9 cellular contexts compared by ENCODE assay signal in the genomic region with DNA sequence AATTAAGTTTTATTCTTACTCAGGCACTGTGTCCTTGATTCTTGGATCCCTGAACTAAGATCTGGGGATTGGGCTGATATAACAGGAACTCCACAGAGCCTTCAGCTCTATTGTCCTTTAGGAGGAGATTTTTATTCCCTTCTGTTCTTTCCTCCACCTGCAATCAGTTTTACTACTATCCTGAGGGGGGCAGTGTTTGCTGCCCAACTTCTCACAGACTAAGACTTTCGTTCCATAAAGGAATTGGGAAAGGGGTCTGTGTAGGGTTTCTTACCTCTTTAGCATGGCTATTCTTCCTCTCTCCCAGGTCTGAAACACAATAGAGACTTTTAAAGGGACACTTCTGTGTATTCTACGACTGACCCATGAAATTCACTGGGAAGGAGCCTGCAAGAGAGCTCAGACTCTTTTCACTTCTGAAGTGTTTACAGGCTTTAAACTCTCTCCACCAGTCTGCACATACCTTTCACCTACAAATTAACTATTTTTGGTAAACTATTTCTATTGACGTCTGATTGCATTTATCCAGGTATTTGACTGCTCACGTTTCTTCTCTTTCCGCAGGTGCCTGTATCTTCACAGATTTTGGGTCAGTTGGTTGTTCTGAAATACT.
DNase-seq lines count a peak whose midpoint lies in the region; ATAC-seq and TF ChIP-seq lines count a peak whose summit lies in the region.
"Had no signal": no experiment of that assay in that cellular context is flagged by ENCODE, and none has a peak within 500 bp of the region (broad histone marks: within the 10 kb centered on the region; RNA-seq: fewer than 3 reads in every experiment).

No MANE protein-coding gene starts in this region.

- H3K4me1 ChIP-seq in iPS-15b (ENCODE audit: control insufficient read depth, insufficient read depth, low read length): peaks cover 3% of the 10 kb centered on the region
- H3K4me1 ChIP-seq: parathyroid adenoma had no signal

- no peak overlapping the region for H3K9ac ChIP-seq in iPS-15b (ENCODE audit: low read depth, low read length)
- H3K9ac ChIP-seq: parathyroid adenoma had no signal

- peak; percentile 49 for TF ChIP-seq CTCF in AG09309 (IDR thresholded peaks at IDR 0.05; ENCODE audit: control insufficient read depth, insufficient read depth, low read depth, low read length, missing control alignments)

- no peaks in the 10 kb centered on the region for H3K36me3 ChIP-seq in iPS-15b (ENCODE audit: control insufficient read depth, insufficient read depth, low read length)

- no peak for DNase-seq in AG09309 (ENCODE audit: low read depth)
- DNase-seq in H4 (ENCODE audit: low spot score): peak; percentile 26
- peak; percentile 37 for DNase-seq in SKM-1 treated with dmso at 0.1 percent for 144 hours (lab: John Stamatoyannopoulos, UW; ENCODE audit: unreplicated experiment)
- DNase-seq in activated CD4-positive, alpha-beta T cell treated with anti-CD3 and anti-CD28 coated beads for 4 hours: no peak

- ATAC-seq in HG02970 (IDR thresholded peaks at IDR 0.05; ENCODE audit: low FRiP score, unreplicated experiment) (no peak), GM21447 (IDR thresholded peaks at IDR 0.05; ENCODE audit: unreplicated experiment) (no peak), GM19463 (IDR thresholded peaks at IDR 0.05; ENCODE audit: unreplicated experiment) (no peak)

- H3K4me3 ChIP-seq in AG09309 (ENCODE audit: control insufficient read depth, low read depth, low read length) (no peak overlapping the region), iPS-15b (ENCODE audit: low read depth, low read length) (peak overlapping the region; percentile 8)

- H3K27me3 ChIP-seq in iPS-15b (ENCODE audit: control insufficient read depth, insufficient read depth, low read length): no peaks in the 10 kb centered on the region

- no peaks in the 10 kb centered on the region for H3K9me3 ChIP-seq in iPS-15b (ENCODE audit: control insufficient read depth, insufficient read depth, low read length)

Comparison
In these comparisons a context has a peak if more than half of its experiments do, and no peak if none do; other contexts are left out.
1. DNase-seq: peak in H4 (single experiment) and SKM-1 treated with dmso at 0.1 percent for 144 hours (single experiment); none in AG09309 (single experiment) and activated CD4-positive, alpha-beta T cell treated with anti-CD3 and anti-CD28 coated beads for 4 hours (0 of 2).